1 cellular context compared by ENCODE assay signal in genomic region chr20:25309395-25310267, GRCh38.
A peak's percentile ranks its signal among the peaks of the same experiment; 100 is the strongest.
TF ChIP-seq lines count a peak whose summit lies in the region.

No MANE protein-coding gene starts in this region.

TF ChIP-seq in HepG2, 621 proteins besides CTCF, POLR2A, EP300 and RAD21 (continued from another document and continues in another):
- TF ChIP-seq GPBP1L1 (CRISPR knock-in tag; IDR thresholded peaks at IDR 0.05) (no peak), ZNF605 (CRISPR knock-in tag; IDR thresholded peaks at IDR 0.05) (no peak), CBX5 (CRISPR knock-in tag; IDR thresholded peaks at IDR 0.05; ENCODE audit: borderline replicate concordance) (no peak; the same call in 1 of the 2 replicates), NAIF1 (CRISPR knock-in tag; IDR thresholded peaks at IDR 0.05; ENCODE audit: borderline replicate concordance) (no peak), RFXANK (CRISPR knock-in tag; IDR thresholded peaks at IDR 0.05) (no peak), PCBP1 (IDR thresholded peaks at IDR 0.05; ENCODE audit: borderline replicate concordance, low read depth, low read length) (0 out of 2 replicates have a peak, but pooled peaks have one; percentile 58), SMAD3 (CRISPR knock-in tag; IDR thresholded peaks at IDR 0.05) (no peak), ATF6 (CRISPR knock-in tag; conservative IDR thresholded peaks at IDR 0.05) (no peak), ZNF3 (CRISPR knock-in tag; IDR thresholded peaks at IDR 0.05) (no peak), ZNF563 (CRISPR knock-in tag; IDR thresholded peaks at IDR 0.05) (no peak; the same call in 1 of the 2 replicates), KLF11 (CRISPR knock-in tag; IDR thresholded peaks at IDR 0.05) (no peak), RFXAP (CRISPR knock-in tag; IDR thresholded peaks at IDR 0.05; ENCODE audit: borderline replicate concordance) (no peak), FOXJ3 (CRISPR knock-in tag; IDR thresholded peaks at IDR 0.05; ENCODE audit: borderline replicate concordance) (no peak), ZNF7 (CRISPR knock-in tag; IDR thresholded peaks at IDR 0.05) (no peak), MTF2 (CRISPR knock-in tag; IDR thresholded peaks at IDR 0.05; ENCODE audit: borderline replicate concordance) (0 out of 2 replicates have a peak, but pooled peaks have one; percentile 6), SP2 (CRISPR knock-in tag; IDR thresholded peaks at IDR 0.05) (no peak), CEBPB (IDR thresholded peaks at IDR 0.05; ENCODE audit: borderline replicate concordance, low read depth, low read length) (no peak), ZBTB3 (CRISPR knock-in tag; IDR thresholded peaks at IDR 0.05; ENCODE audit: borderline replicate concordance, low read depth) (0 out of 2 replicates have a peak, but pooled peaks have one; percentile 34), ZNF891 (CRISPR knock-in tag; IDR thresholded peaks at IDR 0.05) (0 out of 2 replicates have a peak, but pooled peaks have one; percentile 21), ZBTB33 (CRISPR knock-in tag; IDR thresholded peaks at IDR 0.05) (peak; percentile 69), NBN (conservative IDR thresholded peaks at IDR 0.05) (no peak), MED1 (CRISPR knock-in tag; IDR thresholded peaks at IDR 0.05) (0 out of 2 replicates have a peak, but pooled peaks have one; percentile 30), GTF2F1 (IDR thresholded peaks at IDR 0.05; ENCODE audit: low read length) (no peak), ZNF138 (CRISPR knock-in tag; IDR thresholded peaks at IDR 0.05; ENCODE audit: low read depth) (no peak), AKAP8 (CRISPR knock-in tag; IDR thresholded peaks at IDR 0.05) (no peak), ZEB1 (IDR thresholded peaks at IDR 0.05; ENCODE audit: insufficient replicate concordance, low read depth) (no peak), NONO (IDR thresholded peaks at IDR 0.05) (no peak), NONO (CRISPR knock-in tag; conservative IDR thresholded peaks at IDR 0.05) (no peak; the same call in 1 of the 2 replicates), IKZF4 (CRISPR knock-in tag; IDR thresholded peaks at IDR 0.05; ENCODE audit: borderline replicate concordance, low read depth, not compliant biosample characterization) (no peak), ZNF75D (CRISPR knock-in tag; IDR thresholded peaks at IDR 0.05; ENCODE audit: borderline replicate concordance) (no peak), HIVEP1 (CRISPR knock-in tag; IDR thresholded peaks at IDR 0.05) (no peak), NFE2 (CRISPR knock-in tag; IDR thresholded peaks at IDR 0.05) (peak; percentile 4; the same call in 1 of the 2 replicates), SMYD3 (CRISPR knock-in tag; IDR thresholded peaks at IDR 0.05) (no peak), FOXK1 (CRISPR knock-in tag; IDR thresholded peaks at IDR 0.05; ENCODE audit: borderline replicate concordance, low read depth) (no peak), DNMT3B (CRISPR knock-in tag; conservative IDR thresholded peaks at IDR 0.05) (no peak), ZNF784 (CRISPR knock-in tag; IDR thresholded peaks at IDR 0.05; ENCODE audit: borderline replicate concordance) (no peak), YY1 (IDR thresholded peaks at IDR 0.05; ENCODE audit: insufficient read depth, insufficient replicate concordance, low read depth, low read length) (no peak), ZNF674 (CRISPR knock-in tag; IDR thresholded peaks at IDR 0.05; ENCODE audit: low read depth) (no peak), ATF1 (CRISPR knock-in tag; IDR thresholded peaks at IDR 0.05) (no peak), FOXO1 (CRISPR knock-in tag; IDR thresholded peaks at IDR 0.05) (no peak; the same call in 1 of the 2 replicates), SCMH1 (CRISPR knock-in tag; IDR thresholded peaks at IDR 0.05; ENCODE audit: borderline replicate concordance) (no peak), SNAPC5 (CRISPR knock-in tag; IDR thresholded peaks at IDR 0.05; ENCODE audit: borderline replicate concordance) (no peak)
- TF ChIP-seq, protein P1, sequence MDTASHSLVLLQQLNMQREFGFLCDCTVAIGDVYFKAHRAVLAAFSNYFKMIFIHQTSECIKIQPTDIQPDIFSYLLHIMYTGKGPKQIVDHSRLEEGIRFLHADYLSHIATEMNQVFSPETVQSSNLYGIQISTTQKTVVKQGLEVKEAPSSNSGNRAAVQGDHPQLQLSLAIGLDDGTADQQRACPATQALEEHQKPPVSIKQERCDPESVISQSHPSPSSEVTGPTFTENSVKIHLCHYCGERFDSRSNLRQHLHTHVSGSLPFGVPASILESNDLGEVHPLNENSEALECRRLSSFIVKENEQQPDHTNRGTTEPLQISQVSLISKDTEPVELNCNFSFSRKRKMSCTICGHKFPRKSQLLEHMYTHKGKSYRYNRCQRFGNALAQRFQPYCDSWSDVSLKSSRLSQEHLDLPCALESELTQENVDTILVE (CRISPR knock-in tag; IDR thresholded peaks at IDR 0.05): no peak
- TF ChIP-seq, protein P2, sequence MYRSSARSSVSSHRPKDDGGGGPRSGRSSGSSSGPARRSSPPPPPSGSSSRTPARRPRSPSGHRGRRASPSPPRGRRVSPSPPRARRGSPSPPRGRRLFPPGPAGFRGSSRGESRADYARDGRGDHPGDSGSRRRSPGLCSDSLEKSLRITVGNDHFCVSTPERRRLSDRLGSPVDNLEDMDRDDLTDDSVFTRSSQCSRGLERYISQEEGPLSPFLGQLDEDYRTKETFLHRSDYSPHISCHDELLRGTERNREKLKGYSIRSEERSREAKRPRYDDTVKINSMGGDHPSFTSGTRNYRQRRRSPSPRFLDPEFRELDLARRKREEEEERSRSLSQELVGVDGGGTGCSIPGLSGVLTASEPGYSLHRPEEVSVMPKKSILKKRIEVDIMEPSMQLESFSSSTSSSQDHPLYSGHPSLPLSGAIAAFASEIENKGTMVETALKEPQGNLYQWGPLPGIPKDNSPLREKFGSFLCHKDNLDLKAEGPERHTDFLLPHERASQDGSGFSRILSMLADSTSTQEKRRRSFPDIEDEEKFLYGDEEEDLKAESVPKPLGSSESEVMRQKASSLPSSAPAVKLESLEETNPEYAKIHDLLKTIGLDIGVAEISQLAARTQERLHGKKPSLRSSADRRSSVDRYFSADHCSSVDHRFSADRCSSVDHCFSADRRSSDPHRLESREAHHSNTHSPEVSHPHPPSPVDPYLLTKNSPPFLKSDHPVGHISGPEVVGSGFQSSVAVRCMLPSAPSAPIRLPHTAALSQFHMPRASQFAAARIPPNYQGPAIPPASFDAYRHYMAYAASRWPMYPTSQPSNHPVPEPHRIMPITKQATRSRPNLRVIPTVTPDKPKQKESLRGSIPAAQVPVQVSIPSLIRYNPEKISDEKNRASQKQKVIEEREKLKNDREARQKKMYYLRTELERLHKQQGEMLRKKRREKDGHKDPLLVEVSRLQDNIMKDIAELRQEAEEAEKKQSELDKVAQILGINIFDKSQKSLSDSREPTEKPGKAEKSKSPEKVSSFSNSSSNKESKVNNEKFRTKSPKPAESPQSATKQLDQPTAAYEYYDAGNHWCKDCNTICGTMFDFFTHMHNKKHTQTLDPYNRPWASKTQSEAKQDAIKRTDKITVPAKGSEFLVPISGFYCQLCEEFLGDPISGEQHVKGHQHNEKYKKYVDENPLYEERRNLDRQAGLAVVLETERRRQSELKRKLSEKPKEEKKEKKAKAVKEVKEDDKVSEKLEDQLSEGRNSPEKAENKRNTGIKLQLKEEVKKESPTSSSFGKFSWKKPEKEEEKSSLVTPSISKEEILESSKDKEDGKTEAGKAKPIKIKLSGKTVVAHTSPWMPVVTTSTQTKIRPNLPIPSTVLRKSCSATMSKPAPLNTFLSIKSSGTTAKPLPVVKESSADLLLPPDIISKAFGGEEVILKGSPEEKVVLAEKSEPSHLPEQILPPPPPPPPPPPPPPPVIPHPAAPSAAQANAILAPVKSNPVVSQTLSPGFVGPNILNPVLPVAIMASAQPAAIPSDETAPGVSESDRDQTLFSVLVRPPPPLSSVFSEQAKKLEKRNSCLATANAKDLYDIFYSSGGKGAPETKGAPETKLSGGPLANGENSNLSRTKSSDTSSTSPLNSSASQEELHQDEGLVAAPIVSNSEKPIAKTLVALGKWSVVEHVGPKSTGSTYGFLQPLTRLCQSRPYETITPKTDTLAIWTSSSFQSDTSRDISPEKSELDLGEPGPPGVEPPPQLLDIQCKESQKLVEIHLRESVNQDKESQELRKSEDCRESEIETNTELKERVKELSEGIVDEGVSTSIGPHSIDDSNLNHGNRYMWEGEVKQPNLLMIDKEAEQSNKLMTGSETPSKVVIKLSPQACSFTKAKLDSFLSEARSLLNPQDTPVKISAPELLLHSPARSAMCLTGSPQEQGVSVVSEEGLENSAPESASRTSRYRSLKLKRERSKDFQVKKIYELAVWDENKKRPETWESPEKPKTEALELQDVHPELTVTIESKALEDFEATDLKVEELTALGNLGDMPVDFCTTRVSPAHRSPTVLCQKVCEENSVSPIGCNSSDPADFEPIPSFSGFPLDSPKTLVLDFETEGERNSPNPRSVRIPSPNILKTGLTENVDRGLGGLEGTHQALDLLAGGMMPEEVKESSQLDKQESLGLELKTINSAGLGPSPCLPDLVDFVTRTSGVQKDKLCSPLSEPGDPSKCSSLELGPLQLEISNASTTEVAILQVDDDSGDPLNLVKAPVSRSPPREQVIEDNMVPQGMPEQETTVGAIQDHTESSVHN (CRISPR knock-in tag; IDR thresholded peaks at IDR 0.05): no peak
- TF ChIP-seq, protein P3, sequence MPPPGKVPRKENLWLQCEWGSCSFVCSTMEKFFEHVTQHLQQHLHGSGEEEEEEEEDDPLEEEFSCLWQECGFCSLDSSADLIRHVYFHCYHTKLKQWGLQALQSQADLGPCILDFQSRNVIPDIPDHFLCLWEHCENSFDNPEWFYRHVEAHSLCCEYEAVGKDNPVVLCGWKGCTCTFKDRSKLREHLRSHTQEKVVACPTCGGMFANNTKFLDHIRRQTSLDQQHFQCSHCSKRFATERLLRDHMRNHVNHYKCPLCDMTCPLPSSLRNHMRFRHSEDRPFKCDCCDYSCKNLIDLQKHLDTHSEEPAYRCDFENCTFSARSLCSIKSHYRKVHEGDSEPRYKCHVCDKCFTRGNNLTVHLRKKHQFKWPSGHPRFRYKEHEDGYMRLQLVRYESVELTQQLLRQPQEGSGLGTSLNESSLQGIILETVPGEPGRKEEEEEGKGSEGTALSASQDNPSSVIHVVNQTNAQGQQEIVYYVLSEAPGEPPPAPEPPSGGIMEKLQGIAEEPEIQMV (CRISPR knock-in tag; IDR thresholded peaks at IDR 0.05; ENCODE audit: low read depth): no peak
- TF ChIP-seq, protein P4, sequence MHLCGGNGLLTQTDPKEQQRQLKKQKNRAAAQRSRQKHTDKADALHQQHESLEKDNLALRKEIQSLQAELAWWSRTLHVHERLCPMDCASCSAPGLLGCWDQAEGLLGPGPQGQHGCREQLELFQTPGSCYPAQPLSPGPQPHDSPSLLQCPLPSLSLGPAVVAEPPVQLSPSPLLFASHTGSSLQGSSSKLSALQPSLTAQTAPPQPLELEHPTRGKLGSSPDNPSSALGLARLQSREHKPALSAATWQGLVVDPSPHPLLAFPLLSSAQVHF (CRISPR knock-in tag; IDR thresholded peaks at IDR 0.05): no peak
- TF ChIP-seq, protein P5, sequence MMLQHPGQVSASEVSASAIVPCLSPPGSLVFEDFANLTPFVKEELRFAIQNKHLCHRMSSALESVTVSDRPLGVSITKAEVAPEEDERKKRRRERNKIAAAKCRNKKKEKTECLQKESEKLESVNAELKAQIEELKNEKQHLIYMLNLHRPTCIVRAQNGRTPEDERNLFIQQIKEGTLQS (CRISPR knock-in tag; IDR thresholded peaks at IDR 0.05): peak; percentile 90
